ENCODE assay signal across 7 cellular contexts in the genomic region with DNA sequence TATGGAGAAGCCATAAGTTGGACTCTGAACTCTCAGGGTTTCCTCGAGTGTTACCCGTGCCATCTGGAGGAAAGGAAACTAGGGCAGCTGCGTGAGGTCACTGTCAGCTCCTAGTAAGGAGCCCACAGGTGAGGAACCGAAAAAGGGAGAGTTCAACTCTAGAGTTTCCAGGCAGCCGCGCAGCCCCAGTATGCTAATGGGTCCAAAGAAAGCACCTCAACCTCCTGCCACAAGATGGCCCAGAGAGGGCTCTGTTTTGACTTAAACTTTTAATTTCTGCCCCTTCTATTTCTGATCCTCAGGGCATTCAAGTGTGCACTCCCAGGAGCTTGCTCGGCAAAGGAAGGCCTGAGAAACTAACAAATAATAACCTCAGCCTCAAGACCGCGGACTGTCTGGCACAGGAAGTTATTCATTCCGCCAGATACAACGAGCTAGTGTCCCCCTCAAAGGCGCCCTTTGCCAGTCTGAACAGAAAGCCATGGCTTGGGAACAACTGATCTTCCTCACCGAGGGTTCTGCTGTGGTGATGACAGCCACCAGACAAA. TPM values are rescaled to one million over a fixed set of nuclear protein-coding genes. Genes with fewer than 3 reads are reported as not detected.
DNase-seq lines count a peak whose midpoint lies in the region; ATAC-seq, FAIRE-seq and TF ChIP-seq lines count a peak whose summit lies in the region.

No MANE protein-coding gene starts in this region.

- peaks cover 4% of the 10 kb centered on the region for H3K36me3 Mint-ChIP-seq in mesothelial cell of epicardium

- no peak for TF ChIP-seq CTCF in breast epithelium (IDR thresholded peaks at IDR 0.05)
- no peak for TF ChIP-seq CTCF in mesothelial cell of epicardium (IDR thresholded peaks at IDR 0.05; ENCODE audit: unreplicated experiment)

- FAIRE-seq in GM18507 (lab: Jason Lieb, UNC) = peak; percentile 95

- no peak for DNase-seq in GM18507 (ENCODE audit: extremely low spot score, insufficient read length, low read depth)
- peak; percentile 42 for DNase-seq in M059J (ENCODE audit: low read depth)
- DNase-seq in breast epithelium (ENCODE audit: low spot score in 2 of 2) = no peak
- DNase-seq in mesothelial cell of epicardium (ENCODE audit: low spot score in 2 of 2, unreplicated experiment in 2 of 2) = no peak
- DNase-seq in AG08395 (ENCODE audit: low spot score) = no peak

- TF ChIP-seq POLR2A in breast epithelium (IDR thresholded peaks at IDR 0.05) = no peak

- H3K9me3 Mint-ChIP-seq in mesothelial cell of epicardium = no peaks in the 10 kb centered on the region

- H3K27ac ChIP-seq in breast epithelium (peak overlapping the region; percentile 82 to 85), urinary bladder (ENCODE audit: low read depth) (peak overlapping the region; percentile 53)

- ATAC-seq in GM21737 (IDR thresholded peaks at IDR 0.05; ENCODE audit: unreplicated experiment) = peak; percentile 87

- no peaks in the 10 kb centered on the region for H3K9me3 ChIP-seq in breast epithelium

- H3K4me1 ChIP-seq in breast epithelium (peaks cover 5 to 21% of the 10 kb centered on the region in 2 donors), urinary bladder (ENCODE audit: insufficient read depth) (peaks cover 5% of the 10 kb centered on the region)

- no peak overlapping the region for H3K4me3 Mint-ChIP-seq in mesothelial cell of epicardium

- H3K27ac Mint-ChIP-seq in mesothelial cell of epicardium = peak overlapping the region; percentile 87

- WGBS in urinary bladder = 45% methylated on average over 13 of the region's 13 CpGs

- no peaks in the 10 kb centered on the region for H3K36me3 ChIP-seq in breast epithelium
- no peaks in the 10 kb centered on the region for H3K36me3 ChIP-seq in urinary bladder (ENCODE audit: insufficient read depth)

- intact Hi-C loops in breast epithelium (cut with DNase I; ENCODE audit: low total_unique reads) = no loop called here

- peak overlapping the region in 1 of 3 donors; percentile 21 for H3K4me3 ChIP-seq in breast epithelium
- H3K4me3 ChIP-seq in urinary bladder (ENCODE audit: low read depth, low read length) = no peak overlapping the region

- no peaks in the 10 kb centered on the region for H3K27me3 Mint-ChIP-seq in mesothelial cell of epicardium (ENCODE audit: low read depth)

- H3K27me3 ChIP-seq in breast epithelium = no peaks in the 10 kb centered on the region

- peaks cover 55% of the 10 kb centered on the region for H3K4me1 Mint-ChIP-seq in mesothelial cell of epicardium

RNA-seq across cellular contexts. Expression of a gene that starts 13.9 kb away (rescaled TPM):
- total RNA-seq in M059J (2014; rRNA removed; shearing (Covaris generic)) = 97.3 and 105 TPM in 2 replicates
- total RNA-seq in breast epithelium = 100 to 1,000 TPM; 148 to 231 (median 160) TPM
- total RNA-seq in mesothelial cell of epicardium = 97.0 to 106 TPM (median 97.6 TPM) in 3 replicates
- 271 TPM for total RNA-seq in urinary bladder
- polyA plus RNA-seq in urinary bladder = 123 TPM

RNA-seq across cellular contexts. Expression of a gene that starts 51.5 kb away (rescaled TPM):
- total RNA-seq in M059J (2014; rRNA removed; shearing (Covaris generic)) = 55.4 and 59.2 TPM in 2 replicates
- 10 to 100 TPM; 46.6 to 70.5 (median 56.7) TPM for total RNA-seq in breast epithelium
- total RNA-seq in mesothelial cell of epicardium = 62.0 to 64.5 TPM (median 64.5 TPM) in 3 replicates
- 94.5 TPM for total RNA-seq in urinary bladder
- polyA plus RNA-seq in urinary bladder = 25.1 TPM

RNA-seq across cellular contexts. Expression of a gene that starts 51.8 kb away (rescaled TPM):
- not detected in 2 replicates for total RNA-seq in M059J (2014; rRNA removed; shearing (Covaris generic))
- total RNA-seq in breast epithelium (10 to 100 TPM in 1 of 3 donors, 1 to 10 TPM in 2; 6.1 to 17.9 (median 9.5) TPM), mesothelial cell of epicardium (1.2 to 2.6 TPM (median 2.3 TPM) in 3 replicates), urinary bladder (4.0 TPM)
- 1.7 TPM for polyA plus RNA-seq in urinary bladder
